8 cellular contexts compared by ENCODE assay signal in the genomic region with DNA sequence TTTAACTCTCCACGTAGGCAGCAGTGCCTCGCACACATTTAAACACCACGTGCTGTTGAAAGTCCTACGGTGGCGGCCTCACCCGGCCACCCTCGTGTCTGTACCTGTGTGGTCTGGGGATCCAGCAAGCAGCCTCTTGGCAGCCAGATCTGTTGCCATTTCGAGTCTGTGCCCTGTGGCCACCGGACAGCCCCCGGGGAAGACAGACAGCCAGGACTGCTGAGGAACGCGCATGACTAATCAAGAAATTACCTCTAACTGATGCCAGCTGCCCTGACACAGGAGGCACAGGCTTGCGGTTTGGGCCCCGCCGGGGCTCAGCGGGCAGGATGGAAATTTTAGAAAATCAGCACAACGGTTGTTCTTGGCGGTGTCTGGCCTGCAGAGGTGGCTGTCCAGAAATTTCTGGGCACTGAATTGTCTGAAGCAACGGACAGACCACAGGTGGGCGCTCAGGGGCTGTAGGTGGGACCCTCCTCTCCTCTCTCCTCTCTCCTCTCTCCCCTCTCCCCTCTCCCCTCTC. TPM values are rescaled to one million over a fixed set of nuclear protein-coding genes. Genes with fewer than 3 reads are reported as not detected.
DNase-seq lines count a peak whose midpoint lies in the region; ATAC-seq and TF ChIP-seq lines count a peak whose summit lies in the region.

No MANE protein-coding gene starts in this region.

- peak; percentile 55 for ATAC-seq in HG03439 (IDR thresholded peaks at IDR 0.05; ENCODE audit: unreplicated experiment)
- ATAC-seq in activated naive CD8-positive, alpha-beta T cell treated with anti-CD3 and anti-CD28 coated beads, Interleukin-2, amount 10 ng/mL, durations not matched to agents 7 days and 5 days (ENCODE audit: low read depth): peak; percentile 25

- H3K9me3 Mint-ChIP-seq in T-helper 1 cell treated with Interleukin-12 subunit alpha and Interleukin-12 subunit beta and Interleukin-4 antibody, amounts not matched to agents 30 μg/mL and 1 μg/mL, for 36 hours: peaks cover 13% of the 10 kb centered on the region
- peaks cover 6% of the 10 kb centered on the region for H3K9me3 Mint-ChIP-seq in activated naive CD8-positive, alpha-beta T cell treated with anti-CD3 and anti-CD28 coated beads, Interleukin-2, amount 10 ng/mL, durations not matched to agents 7 days and 5 days

- H3K9me3 ChIP-seq in neuronal stem cell (replicated peaks in 1 of 2; ENCODE audit: control insufficient read depth in 2 of 2, insufficient read depth in 1 of 2, low read depth in 1 of 2, low read length in 2 of 2): peaks cover 0 to 4% of the 10 kb centered on the region in 2 donors

- H3K4me3 Mint-ChIP-seq in T-helper 1 cell treated with Interleukin-12 subunit alpha and Interleukin-12 subunit beta and Interleukin-4 antibody, amounts not matched to agents 30 μg/mL and 1 μg/mL, for 36 hours: peak overlapping the region; percentile 78
- peak overlapping the region; percentile 59 for H3K4me3 Mint-ChIP-seq in activated naive CD8-positive, alpha-beta T cell treated with anti-CD3 and anti-CD28 coated beads, Interleukin-2, amount 10 ng/mL, durations not matched to agents 7 days and 5 days

- peaks cover 70% of the 10 kb centered on the region for H3K4me1 Mint-ChIP-seq in T-helper 1 cell treated with Interleukin-12 subunit alpha and Interleukin-12 subunit beta and Interleukin-4 antibody, amounts not matched to agents 30 μg/mL and 1 μg/mL, for 36 hours (ENCODE audit: low read depth)
- peaks cover 67% of the 10 kb centered on the region for H3K4me1 Mint-ChIP-seq in activated naive CD8-positive, alpha-beta T cell treated with anti-CD3 and anti-CD28 coated beads, Interleukin-2, amount 10 ng/mL, durations not matched to agents 7 days and 5 days

- H3K4ac ChIP-seq in neuronal stem cell (ENCODE audit: low read length): no peak overlapping the region

- no peak overlapping the region for H4K91ac ChIP-seq in neuronal stem cell (ENCODE audit: low read depth, low read length, poor library complexity)

- H2AK5ac ChIP-seq in neuronal stem cell (ENCODE audit: low read depth, low read length): no peak overlapping the region

- H3K27ac ChIP-seq in neuronal stem cell (replicated peaks; ENCODE audit: low read length): no peak overlapping the region

- no peak overlapping the region for H2BK120ac ChIP-seq in neuronal stem cell (ENCODE audit: low read depth, low read length)

- WGBS in neuronal stem cell (ENCODE audit: extremely low coverage in 2 of 2, insufficient read length in 2 of 2, insufficient replicate concordance in 1 of 2), 2 donors: no CpG with 5 or more reads among the region's 20 CpGs

- no peak overlapping the region for H3K14ac ChIP-seq in neuronal stem cell (ENCODE audit: low read length)

- no peak overlapping the region for H3K4me3 ChIP-seq in AG10803 (ENCODE audit: low read length)
- no peak overlapping the region for H3K4me3 ChIP-seq in neuronal stem cell (ENCODE audit: low read length in 2 of 2)

- no peaks in the 10 kb centered on the region for H3K79me1 ChIP-seq in neuronal stem cell (ENCODE audit: low read depth, low read length)

- no peak overlapping the region for H2BK5ac ChIP-seq in neuronal stem cell (ENCODE audit: low read length)

- DNase-seq in AG10803 (ENCODE audit: low read depth) (peak; percentile 68), GM19238 (ENCODE audit: insufficient read length, low spot score) (peak; percentile 59), neuronal stem cell (ENCODE audit: low spot score) (no peak), Ammon's horn (ENCODE audit: low spot score) (no peak), NCI-H128 (lab: John Stamatoyannopoulos, UW; ENCODE audit: unreplicated experiment) (no peak)
- peak; percentile 64 for DNase-seq in activated naive CD8-positive, alpha-beta T cell treated with anti-CD3 and anti-CD28 coated beads, Interleukin-2, amount 10 ng/mL, durations not matched to agents 7 days and 5 days

- H3K36me3 ChIP-seq in neuronal stem cell (replicated peaks in 1 of 2; ENCODE audit: control insufficient read depth in 2 of 2, insufficient read depth in 2 of 2, low read length in 2 of 2): no peaks in the 10 kb centered on the region

- H3K4me1 ChIP-seq in neuronal stem cell (ENCODE audit: control insufficient read depth in 2 of 2, insufficient read depth in 1 of 2, low read depth in 1 of 2, low read length in 2 of 2): no peaks in the 10 kb centered on the region

- H3K36me3 Mint-ChIP-seq in T-helper 1 cell treated with Interleukin-12 subunit alpha and Interleukin-12 subunit beta and Interleukin-4 antibody, amounts not matched to agents 30 μg/mL and 1 μg/mL, for 36 hours (ENCODE audit: low read depth): peaks cover 56% of the 10 kb centered on the region
- H3K36me3 Mint-ChIP-seq in activated naive CD8-positive, alpha-beta T cell treated with anti-CD3 and anti-CD28 coated beads, Interleukin-2, amount 10 ng/mL, durations not matched to agents 7 days and 5 days: peaks cover 40% of the 10 kb centered on the region

- peak overlapping the region; percentile 92 for H3K27ac Mint-ChIP-seq in T-helper 1 cell treated with Interleukin-12 subunit alpha and Interleukin-12 subunit beta and Interleukin-4 antibody, amounts not matched to agents 30 μg/mL and 1 μg/mL, for 36 hours
- H3K27ac Mint-ChIP-seq in activated naive CD8-positive, alpha-beta T cell treated with anti-CD3 and anti-CD28 coated beads, Interleukin-2, amount 10 ng/mL, durations not matched to agents 7 days and 5 days: peak overlapping the region; percentile 94

- peak overlapping the region; percentile 20 for H3K18ac ChIP-seq in neuronal stem cell (ENCODE audit: low read length)

- POLR2A ChIA-PET in activated naive CD8-positive, alpha-beta T cell treated with anti-CD3 and anti-CD28 coated beads, Interleukin-2, amount 10 ng/mL, durations not matched to agents 7 days and 5 days (lab: Charles Lee): no interaction called here

- H3K27me3 Mint-ChIP-seq in T-helper 1 cell treated with Interleukin-12 subunit alpha and Interleukin-12 subunit beta and Interleukin-4 antibody, amounts not matched to agents 30 μg/mL and 1 μg/mL, for 36 hours (ENCODE audit: low read depth): no peaks in the 10 kb centered on the region
- H3K27me3 Mint-ChIP-seq in activated naive CD8-positive, alpha-beta T cell treated with anti-CD3 and anti-CD28 coated beads, Interleukin-2, amount 10 ng/mL, durations not matched to agents 7 days and 5 days: no peaks in the 10 kb centered on the region

- no peak overlapping the region for H4K8ac ChIP-seq in neuronal stem cell (ENCODE audit: low read depth, low read length)

- H3K23ac ChIP-seq in neuronal stem cell (ENCODE audit: low read depth, low read length, poor library complexity): no peak overlapping the region

- no peak overlapping the region for H2BK12ac ChIP-seq in neuronal stem cell (ENCODE audit: low read length)

- no peak overlapping the region for H2AFZ ChIP-seq in neuronal stem cell (ENCODE audit: low read length)

- no peak overlapping the region for H3K9ac ChIP-seq in neuronal stem cell (ENCODE audit: low read depth, low read length, poor library complexity)

- no peak overlapping the region for H3K4me2 ChIP-seq in neuronal stem cell (ENCODE audit: insufficient read depth, low read length, poor library complexity, severe bottlenecking)

- TF ChIP-seq CTCF in AG10803 (conservative IDR thresholded peaks at IDR 0.05; ENCODE audit: low read length): no peak

- H2BK15ac ChIP-seq in neuronal stem cell (ENCODE audit: low read length): no peak overlapping the region

- H3K27me3 ChIP-seq in neuronal stem cell (ENCODE audit: control insufficient read depth in 3 of 3, insufficient read depth in 3 of 3, low read depth in 1 of 3, low read length in 3 of 3): peaks cover 0 to 9% (median 0%) of the 10 kb centered on the region in 3 experiments

RNA-seq across cellular contexts. Expression of a gene that starts 15.6 kb away (rescaled TPM):
- total RNA-seq in activated naive CD8-positive, alpha-beta T cell treated with anti-CD3 and anti-CD28 coated beads, Interleukin-2, amount 10 ng/mL, durations not matched to agents 7 days and 5 days: 10 to 100 TPM; 39.4 to 42.2 TPM
- 52.5 TPM for polyA plus RNA-seq in neuronal stem cell (2013, experiment 1 of 2)
- 51.6 TPM for polyA plus RNA-seq in neuronal stem cell (2013, experiment 2 of 2)

Comparison
In these comparisons a context has a peak if more than half of its experiments do, and no peak if none do; other contexts are left out.
1. DNase-seq: peak in AG10803 (single experiment), GM19238 (single experiment) and activated naive CD8-positive, alpha-beta T cell treated with anti-CD3 and anti-CD28 coated beads, Interleukin-2, amount 10 ng/mL, durations not matched to agents 7 days and 5 days (single experiment); none in neuronal stem cell (single experiment), Ammon's horn (single experiment) and NCI-H128 (single experiment).